19 cellular contexts compared by ENCODE assay signal in genomic region chr3:23734481-23734880, GRCh38.
"Had no signal": no experiment of that assay in that cellular context is flagged by ENCODE, and none has a peak within 500 bp of the region (broad histone marks: within the 10 kb centered on the region; RNA-seq: fewer than 3 reads in every experiment).

No MANE protein-coding gene starts in this region.

- H3K27ac Mint-ChIP-seq: immature natural killer cell; naive thymus-derived CD8-positive, alpha-beta T cell; type B pancreatic cell had no signal

- DNase-seq: cortex of kidney; dorsolateral prefrontal cortex; effector CD8-positive, alpha-beta T cell; esophagus squamous epithelium; foreskin fibroblast; immature natural killer cell; left lung; mesendoderm; mucosa of descending colon; naive thymus-derived CD8-positive, alpha-beta T cell; posterior cingulate gyrus; spleen; stimulated activated CD4-positive, alpha-beta T cell treated with anti-CD3 and anti-CD28 coated beads, Interleukin-15, amount 100 ng/mL, for 24 hours; stimulated activated CD4-positive, alpha-beta T cell treated with anti-CD3 and anti-CD28 coated beads, Interleukin-1b, Interleukin-23, amount 100 ng/mL, for 48 hours; stimulated activated CD4-positive, alpha-beta T cell treated with anti-CD3 and anti-CD28 coated beads, Interleukin-4, amount 100 ng/mL, for 4 hours; stimulated activated naive CD4-positive, alpha-beta T cell had no signal

- H3K27me3 ChIP-seq: dorsolateral prefrontal cortex, esophagus squamous epithelium, left lung, spleen had no signal

- H3K36me3 Mint-ChIP-seq: immature natural killer cell; naive thymus-derived CD8-positive, alpha-beta T cell; type B pancreatic cell had no signal

- H3K9me3 Mint-ChIP-seq: immature natural killer cell; naive thymus-derived CD8-positive, alpha-beta T cell; neural crest cell; type B pancreatic cell had no signal

- H3K9me3 ChIP-seq: esophagus squamous epithelium, left lung, mucosa of descending colon, spleen had no signal

- H3K4me3 Mint-ChIP-seq: immature natural killer cell; naive thymus-derived CD8-positive, alpha-beta T cell; neural crest cell; type B pancreatic cell had no signal

- ATAC-seq: left lung; mucosa of descending colon; naive thymus-derived CD8-positive, alpha-beta T cell had no signal

- H3K27ac ChIP-seq: dorsolateral prefrontal cortex, left lung, spleen had no signal

- H3K4me1 Mint-ChIP-seq: immature natural killer cell had no signal

- H3K27me3 Mint-ChIP-seq: type B pancreatic cell had no signal

- H3K36me3 ChIP-seq: esophagus squamous epithelium, left lung, spleen had no signal

- H3K4me3 ChIP-seq: dorsolateral prefrontal cortex, esophagus squamous epithelium, left lung, lung, mucosa of descending colon, spleen had no signal
